1 cellular context compared by ENCODE assay signal in genomic region chr1:89609781-89610456, GRCh38.
TF ChIP-seq lines count a peak whose summit lies in the region.

No MANE protein-coding gene starts in this region.

TF ChIP-seq in HepG2, 621 proteins besides CTCF, POLR2A, EP300 and RAD21 (continued from another document and continues in another):
- no peak for TF ChIP-seq FUBP1 (CRISPR knock-in tag; IDR thresholded peaks at IDR 0.05; ENCODE audit: borderline replicate concordance)
- no peak for TF ChIP-seq ZNF407 (CRISPR knock-in tag; IDR thresholded peaks at IDR 0.05; ENCODE audit: not compliant biosample characterization)
- TF ChIP-seq ZSCAN30 (CRISPR knock-in tag; IDR thresholded peaks at IDR 0.05), result no peak
- no peak for TF ChIP-seq ZFP82 (CRISPR knock-in tag; IDR thresholded peaks at IDR 0.05; ENCODE audit: borderline replicate concordance)
- TF ChIP-seq ZNF749 (CRISPR knock-in tag; IDR thresholded peaks at IDR 0.05; ENCODE audit: borderline replicate concordance), result no peak
- 0 out of 2 replicates have a peak, but pooled peaks have one; percentile 30 for TF ChIP-seq ZNF558 (CRISPR knock-in tag; IDR thresholded peaks at IDR 0.05; ENCODE audit: borderline replicate concordance)
- TF ChIP-seq GPBP1L1 (CRISPR knock-in tag; IDR thresholded peaks at IDR 0.05), result no peak
- 0 out of 2 replicates have a peak, but pooled peaks have one; percentile 17 for TF ChIP-seq IKZF5 (CRISPR knock-in tag; IDR thresholded peaks at IDR 0.05)
- TF ChIP-seq ZFP91 (CRISPR knock-in tag; IDR thresholded peaks at IDR 0.05; ENCODE audit: borderline replicate concordance), result peak; percentile 60
- TF ChIP-seq GMEB2 (CRISPR knock-in tag; IDR thresholded peaks at IDR 0.05; ENCODE audit: low read depth), result no peak
- no peak for TF ChIP-seq FOXP1 (IDR thresholded peaks at IDR 0.05)
- TF ChIP-seq FOXP1 (CRISPR knock-in tag; IDR thresholded peaks at IDR 0.05), result no peak
- no peak for TF ChIP-seq KIAA2018 (CRISPR knock-in tag; IDR thresholded peaks at IDR 0.05; ENCODE audit: borderline replicate concordance)
- no peak for TF ChIP-seq SMYD3 (CRISPR knock-in tag; IDR thresholded peaks at IDR 0.05)
- TF ChIP-seq RFX1 (IDR thresholded peaks at IDR 0.05), result no peak
- peak; percentile 48; the same call in 1 of the 2 replicates for TF ChIP-seq SALL1 (CRISPR knock-in tag; IDR thresholded peaks at IDR 0.05)
- no peak for TF ChIP-seq KLF16 (CRISPR knock-in tag; IDR thresholded peaks at IDR 0.05)
- no peak for TF ChIP-seq ATF6 (CRISPR knock-in tag; conservative IDR thresholded peaks at IDR 0.05)
- TF ChIP-seq CAMTA2 (CRISPR knock-in tag; IDR thresholded peaks at IDR 0.05; ENCODE audit: borderline replicate concordance), result no peak
- TF ChIP-seq ZFAT (CRISPR knock-in tag; conservative IDR thresholded peaks at IDR 0.05), result no peak
- TF ChIP-seq HES4 (CRISPR knock-in tag; IDR thresholded peaks at IDR 0.05; ENCODE audit: borderline replicate concordance), result no peak
- TF ChIP-seq ZNF30 (CRISPR knock-in tag; IDR thresholded peaks at IDR 0.05), result no peak
